29 cellular contexts compared by ENCODE assay signal in the genomic region with DNA sequence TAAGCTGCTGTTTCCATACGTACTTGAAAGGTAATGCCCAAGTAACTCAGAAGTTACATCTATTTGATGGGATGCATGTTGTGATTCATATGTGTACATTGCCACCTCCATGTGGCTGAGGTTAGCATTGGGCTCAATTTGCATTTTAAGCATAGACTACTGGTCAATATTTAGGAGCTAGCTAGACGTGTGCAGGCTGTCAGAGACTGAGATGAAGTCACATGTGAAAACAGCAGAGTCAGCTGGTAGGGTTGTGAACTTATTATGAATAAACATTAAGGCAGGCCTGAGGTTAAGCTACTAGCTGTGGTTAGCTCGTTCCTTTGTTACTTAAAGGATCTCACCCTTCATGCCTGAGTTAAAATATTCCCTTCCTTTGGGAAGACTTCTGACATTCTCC.
A peak's percentile ranks its signal among the peaks of the same experiment; 100 is the strongest.
DNase-seq lines count a peak whose midpoint lies in the region; TF ChIP-seq lines count a peak whose summit lies in the region.
"Had no signal": no experiment of that assay in that cellular context is flagged by ENCODE, and none has a peak within 500 bp of the region (broad histone marks: within the 10 kb centered on the region; RNA-seq: fewer than 3 reads in every experiment).

No MANE protein-coding gene starts in this region.

- H3K27ac Mint-ChIP-seq in chondrocyte (ENCODE audit: unreplicated experiment): no peak overlapping the region
- no peak overlapping the region for H3K27ac Mint-ChIP-seq in activated T-helper 2 cell treated with anti-CD3 and anti-CD28 coated beads, Interferon-gamma antibody, Interleukin-2, Interleukin-4, amounts not matched to agents 10 μg/mL and 5 μg/mL and 100 μg/mL, durations not matched to agents 14 hours and 24 hours and 36 hours
- H3K27ac Mint-ChIP-seq: activated naive CD8-positive, alpha-beta T cell treated with anti-CD3 and anti-CD28 coated beads, Interleukin-2, amount 50 U/mL, for 24 hours; CD4-positive, alpha-beta memory T cell; endodermal cell; naive B cell; stimulated activated memory B cell treated with anti-CD40 and anti-IgM and Interleukin-4, amounts not matched to agents 10 μg/mL and 1 μg/mL and 100 μg/mL, for 72 hours; T-helper 2 cell treated with Interferon-gamma antibody and Interleukin-4, amounts not matched to agents 5 μg/mL and 100 μg/mL, for 36 hours had no signal

- H3K4me2 ChIP-seq in MM.1S (ENCODE audit: low read depth, low read length): peak overlapping the region; percentile 45
- no peak overlapping the region for H3K4me2 ChIP-seq in mesendoderm (ENCODE audit: low read length)

- no peak overlapping the region for H2BK120ac ChIP-seq in mesendoderm (ENCODE audit: low read depth, low read length)

- WGBS in mesendoderm (ENCODE audit: extremely low coverage, insufficient coverage, low lambda C conversion rate): no CpG with 5 or more reads among the region's 3 CpGs

- no peaks in the 10 kb centered on the region for H3K79me1 ChIP-seq in mesendoderm (ENCODE audit: low read length)

- H3K56ac ChIP-seq in mesendoderm (ENCODE audit: low read length): no peak overlapping the region

- no peaks in the 10 kb centered on the region for H3F3A ChIP-seq in MM.1S (ENCODE audit: insufficient read depth, low read length)

- H3K27ac ChIP-seq in MM.1S (ENCODE audit: low read length): no peak overlapping the region
- no peak overlapping the region for H3K27ac ChIP-seq in mesendoderm (ENCODE audit: low read depth, low read length)
- H3K27ac ChIP-seq: psoas muscle, upper lobe of left lung had no signal

- H3K9me3 ChIP-seq in MM.1S (replicated peaks; ENCODE audit: insufficient read depth, low read length): no peaks in the 10 kb centered on the region
- H3K9me3 ChIP-seq: HAP-1, psoas muscle, upper lobe of left lung had no signal

- H3K9ac ChIP-seq in MM.1S (ENCODE audit: low read length): no peak overlapping the region
- no peak overlapping the region for H3K9ac ChIP-seq in mesendoderm (ENCODE audit: low read length)

- no peaks in the 10 kb centered on the region for H3K9me3 Mint-ChIP-seq in chondrocyte (ENCODE audit: low read depth)
- H3K9me3 Mint-ChIP-seq in activated T-helper 2 cell treated with anti-CD3 and anti-CD28 coated beads, Interferon-gamma antibody, Interleukin-2, Interleukin-4, amounts not matched to agents 10 μg/mL and 5 μg/mL and 100 μg/mL, durations not matched to agents 14 hours and 24 hours and 36 hours: no peaks in the 10 kb centered on the region
- H3K9me3 Mint-ChIP-seq: activated naive CD8-positive, alpha-beta T cell treated with anti-CD3 and anti-CD28 coated beads, Interleukin-2, amount 50 U/mL, for 24 hours; CD4-positive, alpha-beta memory T cell; endodermal cell; naive B cell; stimulated activated memory B cell treated with anti-CD40 and anti-IgM and Interleukin-4, amounts not matched to agents 10 μg/mL and 1 μg/mL and 100 μg/mL, for 72 hours; T-helper 2 cell treated with Interferon-gamma antibody and Interleukin-4, amounts not matched to agents 5 μg/mL and 100 μg/mL, for 36 hours had no signal

- H3K4me1 ChIP-seq in MM.1S (ENCODE audit: low read length): peaks cover 18% of the 10 kb centered on the region
- no peaks in the 10 kb centered on the region for H3K4me1 ChIP-seq in mesendoderm (ENCODE audit: control insufficient read depth, low read depth, low read length)
- H3K4me1 ChIP-seq: HAP-1, psoas muscle, upper lobe of left lung had no signal

- no peaks in the 10 kb centered on the region for H3K27me3 Mint-ChIP-seq in chondrocyte (ENCODE audit: low read depth)
- H3K27me3 Mint-ChIP-seq in activated T-helper 2 cell treated with anti-CD3 and anti-CD28 coated beads, Interferon-gamma antibody, Interleukin-2, Interleukin-4, amounts not matched to agents 10 μg/mL and 5 μg/mL and 100 μg/mL, durations not matched to agents 14 hours and 24 hours and 36 hours (ENCODE audit: low read depth): no peaks in the 10 kb centered on the region
- H3K27me3 Mint-ChIP-seq: activated naive CD8-positive, alpha-beta T cell treated with anti-CD3 and anti-CD28 coated beads, Interleukin-2, amount 50 U/mL, for 24 hours; naive B cell; stimulated activated memory B cell treated with anti-CD40 and anti-IgM and Interleukin-4, amounts not matched to agents 10 μg/mL and 1 μg/mL and 100 μg/mL, for 72 hours had no signal

- H3K36me3 Mint-ChIP-seq in chondrocyte (ENCODE audit: low read depth): no peaks in the 10 kb centered on the region
- H3K36me3 Mint-ChIP-seq in activated T-helper 2 cell treated with anti-CD3 and anti-CD28 coated beads, Interferon-gamma antibody, Interleukin-2, Interleukin-4, amounts not matched to agents 10 μg/mL and 5 μg/mL and 100 μg/mL, durations not matched to agents 14 hours and 24 hours and 36 hours (ENCODE audit: low read depth): no peaks in the 10 kb centered on the region
- H3K36me3 Mint-ChIP-seq: CD4-positive, alpha-beta memory T cell; naive B cell; stimulated activated memory B cell treated with anti-CD40 and anti-IgM and Interleukin-4, amounts not matched to agents 10 μg/mL and 1 μg/mL and 100 μg/mL, for 72 hours had no signal

- peaks cover 23% of the 10 kb centered on the region for H3K4me1 Mint-ChIP-seq in chondrocyte (ENCODE audit: low read depth)
- no peaks in the 10 kb centered on the region for H3K4me1 Mint-ChIP-seq in activated T-helper 2 cell treated with anti-CD3 and anti-CD28 coated beads, Interferon-gamma antibody, Interleukin-2, Interleukin-4, amounts not matched to agents 10 μg/mL and 5 μg/mL and 100 μg/mL, durations not matched to agents 14 hours and 24 hours and 36 hours (ENCODE audit: low read depth)
- H3K4me1 Mint-ChIP-seq: activated naive CD8-positive, alpha-beta T cell treated with anti-CD3 and anti-CD28 coated beads, Interleukin-2, amount 50 U/mL, for 24 hours; CD4-positive, alpha-beta memory T cell; endodermal cell; naive B cell; stimulated activated memory B cell treated with anti-CD40 and anti-IgM and Interleukin-4, amounts not matched to agents 10 μg/mL and 1 μg/mL and 100 μg/mL, for 72 hours had no signal

- no peaks in the 10 kb centered on the region for H3K9me2 ChIP-seq in MM.1S (replicated peaks; ENCODE audit: insufficient read depth, low read length)

- H2AK5ac ChIP-seq in mesendoderm (ENCODE audit: low read length): no peak overlapping the region

- peak; percentile 46 for TF ChIP-seq CTCF in MM.1S (IDR thresholded peaks at IDR 0.05; ENCODE audit: low read length)
- peak; percentile 44 for TF ChIP-seq CTCF in chondrocyte (IDR thresholded peaks at IDR 0.05)
- no peak for TF ChIP-seq CTCF in retinal pigment epithelial cell (conservative IDR thresholded peaks at IDR 0.05; ENCODE audit: low read depth, low read length)

- no peaks in the 10 kb centered on the region for H3K27me3 ChIP-seq in MM.1S (replicated peaks; ENCODE audit: insufficient read depth, low read length)
- no peaks in the 10 kb centered on the region for H3K27me3 ChIP-seq in mesendoderm (ENCODE audit: insufficient read depth, low read length, poor library complexity)
- H3K27me3 ChIP-seq: upper lobe of left lung had no signal

- H3K79me2 ChIP-seq in MM.1S (ENCODE audit: low read length) (no peaks in the 10 kb centered on the region), mesendoderm (ENCODE audit: control insufficient read depth, insufficient read depth, low read length) (no peaks in the 10 kb centered on the region)

- H3K36me3 ChIP-seq in MM.1S (replicated peaks; ENCODE audit: insufficient read depth, low read length) (no peaks in the 10 kb centered on the region), mesendoderm (ENCODE audit: control insufficient read depth, insufficient read depth, low read length) (no peaks in the 10 kb centered on the region)
- H3K36me3 ChIP-seq: HAP-1, upper lobe of left lung had no signal

- intact Hi-C loops in activated T-helper 2 cell treated with anti-CD3 and anti-CD28 coated beads, Interferon-gamma antibody, Interleukin-2, Interleukin-4, amounts not matched to agents 10 μg/mL and 5 μg/mL and 100 μg/mL, durations not matched to agents 14 hours and 24 hours and 36 hours (cut with micrococcal nuclease): no loop called here

- H3K18ac ChIP-seq in mesendoderm (ENCODE audit: low read length): no peak overlapping the region

- H3K4me3 Mint-ChIP-seq in chondrocyte (ENCODE audit: unreplicated experiment): no peak overlapping the region
- H3K4me3 Mint-ChIP-seq in activated T-helper 2 cell treated with anti-CD3 and anti-CD28 coated beads, Interferon-gamma antibody, Interleukin-2, Interleukin-4, amounts not matched to agents 10 μg/mL and 5 μg/mL and 100 μg/mL, durations not matched to agents 14 hours and 24 hours and 36 hours (ENCODE audit: low read depth): no peak overlapping the region
- H3K4me3 Mint-ChIP-seq: activated naive CD8-positive, alpha-beta T cell treated with anti-CD3 and anti-CD28 coated beads, Interleukin-2, amount 50 U/mL, for 24 hours; CD4-positive, alpha-beta memory T cell; endodermal cell; naive B cell; stimulated activated memory B cell treated with anti-CD40 and anti-IgM and Interleukin-4, amounts not matched to agents 10 μg/mL and 1 μg/mL and 100 μg/mL, for 72 hours; T-helper 2 cell treated with Interferon-gamma antibody and Interleukin-4, amounts not matched to agents 5 μg/mL and 100 μg/mL, for 36 hours had no signal

- no peak overlapping the region for H2AFZ ChIP-seq in MM.1S (ENCODE audit: low read length)

- H4K5ac ChIP-seq in mesendoderm (ENCODE audit: low read length): no peak overlapping the region

- DNase-seq in NCI-H2107 treated with DMSO at 0.1 percent for 48 hours (lab: John Stamatoyannopoulos, UW; ENCODE audit: unreplicated experiment) (peak; percentile 29), NCI-H2107 (lab: John Stamatoyannopoulos, UW) (no peak), MM.1S (peak; percentile 90), chondrocyte (ENCODE audit: low spot score) (no peak), retinal pigment epithelial cell (ENCODE audit: low read depth) (peak; percentile 37), mesendoderm (no peak), SK-N-DZ (ENCODE audit: low spot score) (no peak)
- no peak for DNase-seq in activated T-helper 2 cell treated with anti-CD3 and anti-CD28 coated beads, Interferon-gamma antibody, Interleukin-2, Interleukin-4, amounts not matched to agents 10 μg/mL and 5 μg/mL and 100 μg/mL, durations not matched to agents 14 hours and 24 hours and 36 hours (ENCODE audit: low spot score)
- DNase-seq: activated CD4-positive, alpha-beta T cell treated with anti-CD3 and anti-CD28 coated beads, Interleukin-2, amount 50 U/mL, for 48 hours; activated CD4-positive, CD25-positive, alpha-beta regulatory T cell treated with anti-CD3 and anti-CD28 coated beads, Interleukin-2, amount 50 U/mL, for 72 hours; activated naive CD4-positive, alpha-beta T cell; activated naive CD8-positive, alpha-beta T cell treated with anti-CD3 and anti-CD28 coated beads, Interleukin-2, amount 50 U/mL, for 24 hours; activated T-cell treated with anti-CD3 and anti-CD28 coated beads, Interleukin-2, amount 50 U/mL, for 48 hours; CD4-positive, alpha-beta memory T cell; dermis blood vessel endothelial cell; endodermal cell; KG1; midbrain; naive B cell; NCI-H2029; NCI-H226; occipital lobe; psoas muscle; SHP77 treated with DMSO at 0.1 percent for 48 hours; stimulated activated CD4-positive, alpha-beta T cell treated with anti-CD3 and anti-CD28 coated beads, Interleukin-15, amount 100 ng/mL, for 24 hours had no signal

- no peak overlapping the region for H3K23ac ChIP-seq in mesendoderm (ENCODE audit: low read length)

- H2BK5ac ChIP-seq in mesendoderm (ENCODE audit: low read length): no peak overlapping the region

- H4K8ac ChIP-seq in mesendoderm (ENCODE audit: low read depth, low read length): no peak overlapping the region

- no peaks in the 10 kb centered on the region for H4K20me1 ChIP-seq in MM.1S (ENCODE audit: insufficient read depth, low read length)

- H3K4me3 ChIP-seq in MM.1S (ENCODE audit: low read length) (no peak overlapping the region), retinal pigment epithelial cell (ENCODE audit: low read length) (no peak overlapping the region), mesendoderm (ENCODE audit: low read length) (no peak overlapping the region)
- H3K4me3 ChIP-seq: HAP-1, psoas muscle, upper lobe of left lung had no signal

- H2BK15ac ChIP-seq in mesendoderm (replicated peaks; ENCODE audit: low read depth): no peak overlapping the region

- no peak overlapping the region for H3K4ac ChIP-seq in mesendoderm (ENCODE audit: low read depth, low read length)

Comparison
In these comparisons a context has a peak if more than half of its experiments do, and no peak if none do; other contexts are left out.
1. DNase-seq: peak in NCI-H2107 treated with DMSO at 0.1 percent for 48 hours (single experiment), MM.1S (single experiment) and retinal pigment epithelial cell (single experiment); none in NCI-H2107 (single experiment), chondrocyte (single experiment), activated T-helper 2 cell treated with anti-CD3 and anti-CD28 coated beads, Interferon-gamma antibody, Interleukin-2, Interleukin-4, amounts not matched to agents 10 μg/mL and 5 μg/mL and 100 μg/mL, durations not matched to agents 14 hours and 24 hours and 36 hours (single experiment), mesendoderm (single experiment) and SK-N-DZ (single experiment).